ENCODE assay signal across 35 cellular contexts in genomic region chr2:119608553-119608952, GRCh38.
"Had no signal": no experiment of that assay in that cellular context is flagged by ENCODE, and none has a peak within 500 bp of the region (broad histone marks: within the 10 kb centered on the region; RNA-seq: fewer than 3 reads in every experiment).

No MANE protein-coding gene starts in this region.

- H3K9me3 ChIP-seq: colonic mucosa had no signal

- ATAC-seq: activated CD4-positive, CD25-positive, alpha-beta regulatory T cell treated with anti-CD3 and anti-CD28 coated beads, Interleukin-2, amount 50 U/mL, for 24 hours; activated CD8-positive, alpha-beta T cell treated with anti-CD3 and anti-CD28 coated beads for 36 hours; activated naive CD8-positive, alpha-beta T cell treated with anti-CD3 and anti-CD28 coated beads, Interleukin-2, amount 50 U/mL, for 24 hours; T-helper 17 cell had no signal

- H3K4me1 Mint-ChIP-seq: activated B cell treated with CpG ODN at 0.5 μM for 24 hours; activated naive CD4-positive, alpha-beta T cell treated with anti-CD3 and anti-CD28 coated beads, Interleukin-2, amount 50 U/mL, for 24 hours; activated naive CD8-positive, alpha-beta T cell treated with anti-CD3 and anti-CD28 coated beads for 36 hours; activated naive CD8-positive, alpha-beta T cell treated with anti-CD3 and anti-CD28 coated beads, Interleukin-2, amount 50 U/mL, for 24 hours; brain; T-helper 17 cell had no signal

- H3K4me1 ChIP-seq: ascending aorta, breast epithelium, colonic mucosa had no signal

- H3K27me3 ChIP-seq: ascending aorta, cardiac muscle cell, colonic mucosa had no signal

- H3K4me3 ChIP-seq: ascending aorta, breast epithelium, cardiac muscle cell, colonic mucosa had no signal

- H3K27ac Mint-ChIP-seq: activated B cell treated with CpG ODN at 0.5 μM for 24 hours; activated CD8-positive, alpha-beta T cell treated with anti-CD3 and anti-CD28 coated beads for 36 hours; activated naive CD4-positive, alpha-beta T cell treated with anti-CD3 and anti-CD28 coated beads for 36 hours; activated naive CD4-positive, alpha-beta T cell treated with anti-CD3 and anti-CD28 coated beads, Interleukin-2, amount 50 U/mL, for 24 hours; activated naive CD8-positive, alpha-beta T cell treated with anti-CD3 and anti-CD28 coated beads for 36 hours; activated naive CD8-positive, alpha-beta T cell treated with anti-CD3 and anti-CD28 coated beads, Interleukin-2, amount 50 U/mL, for 24 hours; activated T-helper 1 cell treated with anti-CD3 and anti-CD28 coated beads, Interleukin-12 subunit alpha, Interleukin-12 subunit beta, Interleukin-2, Interleukin-4 antibody, amounts not matched to agents 30 ng/mL and 10 ng/mL and 1 ng/mL, durations not matched to agents 14 hours and 24 hours and 36 hours; activated T-helper 2 cell treated with anti-CD3 and anti-CD28 coated beads, Interferon-gamma antibody, Interleukin-2, Interleukin-4, amounts not matched to agents 10 μg/mL and 5 μg/mL and 100 μg/mL, durations not matched to agents 14 hours and 24 hours and 36 hours; brain; T-helper 17 cell; T-helper 2 cell treated with Interferon-gamma antibody and Interleukin-4, amounts not matched to agents 5 μg/mL and 100 μg/mL, for 36 hours had no signal

- FAIRE-seq: endometrium, endothelial cell of umbilical vein, frontal cortex had no signal

- DNase-seq: activated B cell treated with CpG ODN at 0.5 μM for 24 hours; activated CD4-positive, alpha-beta T cell treated with anti-CD3 and anti-CD28 coated beads for 48 hours; activated CD4-positive, alpha-beta T cell treated with anti-CD3 and anti-CD28 coated beads, Interleukin-2, amount 50 U/mL, for 1 hour; activated CD4-positive, alpha-beta T cell treated with anti-CD3 and anti-CD28 coated beads, Interleukin-2, amount 50 U/mL, for 48 hours; activated CD8-positive, alpha-beta memory T cell treated with anti-CD3 and anti-CD28 coated beads for 24 hours; activated CD8-positive, alpha-beta T cell treated with anti-CD3 and anti-CD28 coated beads for 36 hours; activated effector memory CD4-positive, alpha-beta T cell treated with anti-CD3 and anti-CD28 coated beads, Interleukin-2, amount 50 U/mL, for 16 hours; activated naive CD4-positive, alpha-beta T cell treated with anti-CD3 and anti-CD28 coated beads for 36 hours; activated naive CD8-positive, alpha-beta T cell treated with anti-CD3 and anti-CD28 coated beads for 36 hours; activated naive CD8-positive, alpha-beta T cell treated with anti-CD3 and anti-CD28 coated beads, Interleukin-2, amount 50 U/mL, for 24 hours; activated T-cell treated with anti-CD3 and anti-CD28 coated beads, Interleukin-2, amount 50 U/mL, for 1 hour; activated T-cell treated with anti-CD3 and anti-CD28 coated beads, Interleukin-2, amount 50 U/mL, for 48 hours; central memory CD4-positive, alpha-beta T cell; cerebellar nuclear complex; colonic mucosa; effector CD8-positive, alpha-beta T cell; foreskin fibroblast; head of caudate nucleus; T-helper 1 cell; T-helper 17 cell; T1000; WERI-Rb-1 had no signal

- H3K27ac ChIP-seq: ascending aorta, breast epithelium, cardiac muscle cell, colonic mucosa, epithelial cell of prostate, WERI-Rb-1 had no signal

- H3K36me3 ChIP-seq: ascending aorta, breast epithelium, cardiac muscle cell, colonic mucosa, WERI-Rb-1 had no signal

- H3K4me3 Mint-ChIP-seq: activated B cell treated with CpG ODN at 0.5 μM for 24 hours; activated CD8-positive, alpha-beta T cell treated with anti-CD3 and anti-CD28 coated beads for 36 hours; activated naive CD4-positive, alpha-beta T cell treated with anti-CD3 and anti-CD28 coated beads for 36 hours; activated naive CD4-positive, alpha-beta T cell treated with anti-CD3 and anti-CD28 coated beads, Interleukin-2, amount 50 U/mL, for 24 hours; activated naive CD8-positive, alpha-beta T cell treated with anti-CD3 and anti-CD28 coated beads for 36 hours; activated naive CD8-positive, alpha-beta T cell treated with anti-CD3 and anti-CD28 coated beads, Interleukin-2, amount 50 U/mL, for 24 hours; activated T-helper 1 cell treated with anti-CD3 and anti-CD28 coated beads, Interleukin-12 subunit alpha, Interleukin-12 subunit beta, Interleukin-2, Interleukin-4 antibody, amounts not matched to agents 30 ng/mL and 10 ng/mL and 1 ng/mL, durations not matched to agents 14 hours and 24 hours and 36 hours; brain; T-helper 17 cell; T-helper 2 cell treated with Interferon-gamma antibody and Interleukin-4, amounts not matched to agents 5 μg/mL and 100 μg/mL, for 36 hours had no signal

- H3K36me3 Mint-ChIP-seq: activated naive CD4-positive, alpha-beta T cell treated with anti-CD3 and anti-CD28 coated beads, Interleukin-2, amount 50 U/mL, for 24 hours; activated naive CD8-positive, alpha-beta T cell treated with anti-CD3 and anti-CD28 coated beads for 36 hours; brain had no signal

- H3K9me3 Mint-ChIP-seq: activated CD8-positive, alpha-beta T cell treated with anti-CD3 and anti-CD28 coated beads for 36 hours; activated naive CD4-positive, alpha-beta T cell treated with anti-CD3 and anti-CD28 coated beads, Interleukin-2, amount 50 U/mL, for 24 hours; activated T-helper 1 cell treated with anti-CD3 and anti-CD28 coated beads, Interleukin-12 subunit alpha, Interleukin-12 subunit beta, Interleukin-2, Interleukin-4 antibody, amounts not matched to agents 30 ng/mL and 10 ng/mL and 1 ng/mL, durations not matched to agents 14 hours and 24 hours and 36 hours; T-helper 2 cell treated with Interferon-gamma antibody and Interleukin-4, amounts not matched to agents 5 μg/mL and 100 μg/mL, for 36 hours had no signal
